Comparison of ENCODE assay signal across 23 cellular contexts in the genomic region with DNA sequence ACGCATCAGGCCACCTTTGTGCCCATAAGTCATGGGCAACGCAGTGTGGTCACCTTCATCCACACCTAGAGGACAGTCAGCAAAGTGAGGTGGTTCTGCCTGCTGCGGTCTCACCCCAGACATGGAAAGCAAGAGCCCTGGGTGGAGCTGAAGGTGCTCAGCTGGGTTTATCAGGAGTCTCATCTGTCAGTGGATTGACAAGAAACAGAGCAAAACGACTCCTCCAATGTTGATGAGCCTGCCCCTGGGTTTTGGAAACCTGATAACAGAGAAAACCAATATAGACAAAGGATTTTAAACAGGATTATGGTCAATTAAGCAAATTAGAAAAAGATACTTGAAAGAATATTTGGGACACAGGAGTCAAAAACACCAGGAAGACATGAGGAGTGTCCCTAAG.
DNase-seq lines count a peak whose midpoint lies in the region; ATAC-seq and TF ChIP-seq lines count a peak whose summit lies in the region.
"Had no signal": no experiment of that assay in that cellular context is flagged by ENCODE, and none has a peak within 500 bp of the region (broad histone marks: within the 10 kb centered on the region; RNA-seq: fewer than 3 reads in every experiment).

No MANE protein-coding gene starts in this region.

- H3K9ac ChIP-seq in BLaER1 treated with 17β-estradiol and CSF1 and Interleukin-3, amounts not matched to agents 10 nM and 100 nM = no peak overlapping the region
- H3K9ac ChIP-seq in mesendoderm (ENCODE audit: low read length) = no peak overlapping the region
- H3K9ac ChIP-seq: GM23248 had no signal

- no peak overlapping the region for H3K18ac ChIP-seq in mesendoderm (ENCODE audit: low read length)

- intact Hi-C loops in OCI-LY7 (cut with micrococcal nuclease; ENCODE audit: unreplicated experiment) = no loop called here

- BruUV-seq in OCI-LY7 (replicated peaks; lab: Mats Ljungman, UMichigan) = no TSS peak

- H2AK5ac ChIP-seq in mesendoderm (ENCODE audit: low read length) = no peak overlapping the region

- CTCF ChIA-PET in OCI-LY7 (lab: Charles Lee; ENCODE audit: unreplicated experiment) = interaction anchor here (0.6 kb wide), 1 partner anchor 10 kb away, joined by 3 read pairs; no protein-coding TSS in a partner anchor
- CTCF ChIA-PET in CD8-positive, alpha-beta memory T cell (lab: Charles Lee) = interaction anchor here (1.6 to 4.9 kb wide), 2 partner anchors 8 to 10 kb away, joined by 4 to 22 read pairs; no protein-coding TSS in a partner anchor

- H3K4me3 Mint-ChIP-seq in CD8-positive, alpha-beta memory T cell = no peak overlapping the region
- H3K4me3 Mint-ChIP-seq: B cell, H9 had no signal

- H3K9me2 ChIP-seq in OCI-LY7 (ENCODE audit: insufficient read depth, low read length) = no peaks in the 10 kb centered on the region

- H3K56ac ChIP-seq in mesendoderm (ENCODE audit: low read length) = peak overlapping the region; percentile 62

- H3K4me1 Mint-ChIP-seq in CD8-positive, alpha-beta memory T cell = peaks cover 15 to 21% (median 21%) of the 10 kb centered on the region in 3 donors

- POLR2A ChIA-PET in OCI-LY7 (lab: Charles Lee) = interaction anchor here (0.8 kb wide), 1 partner anchor 14 kb away, joined by 4 read pairs; no protein-coding TSS in a partner anchor
- POLR2A ChIA-PET in CD8-positive, alpha-beta memory T cell (lab: Charles Lee) = no interaction called here

- H3K36me3 ChIP-seq in BLaER1 treated with 17β-estradiol and CSF1 and Interleukin-3, amounts not matched to agents 10 nM and 100 nM = no peaks in the 10 kb centered on the region
- H3K36me3 ChIP-seq in OCI-LY7 (ENCODE audit: insufficient read depth, low read length) = no peaks in the 10 kb centered on the region
- H3K36me3 ChIP-seq in mesendoderm (ENCODE audit: control insufficient read depth, insufficient read depth, low read length) = no peaks in the 10 kb centered on the region
- no peaks in the 10 kb centered on the region for H3K36me3 ChIP-seq in CD8-positive, alpha-beta memory T cell (ENCODE audit: insufficient read depth, low read length)

- H2BK5ac ChIP-seq in mesendoderm (ENCODE audit: low read length) = no peak overlapping the region

- no peaks in the 10 kb centered on the region for H3K27me3 Mint-ChIP-seq in CD8-positive, alpha-beta memory T cell

- H4K5ac ChIP-seq in mesendoderm (ENCODE audit: low read length) = no peak overlapping the region

- H3K9me3 Mint-ChIP-seq in CD8-positive, alpha-beta memory T cell = no peaks in the 10 kb centered on the region
- H3K9me3 Mint-ChIP-seq: CD4-positive, CD25-positive, alpha-beta regulatory T cell; H9 had no signal

- no peak overlapping the region for H2AFZ ChIP-seq in OCI-LY7 (ENCODE audit: low read length)
- H2AFZ ChIP-seq: GM23248 had no signal

- H3K9me3 ChIP-seq in BLaER1 treated with 17β-estradiol and CSF1 and Interleukin-3, amounts not matched to agents 10 nM and 100 nM (replicated peaks in 1 of 11) = no peaks in the 10 kb centered on the region
- H3K9me3 ChIP-seq in OCI-LY7 (ENCODE audit: low read length) = no peaks in the 10 kb centered on the region
- H3K9me3 ChIP-seq in CD8-positive, alpha-beta memory T cell (ENCODE audit: low read length) = no peaks in the 10 kb centered on the region
- H3K9me3 ChIP-seq: A549 had no signal

- H3K4ac ChIP-seq in mesendoderm (ENCODE audit: low read depth, low read length) = no peak overlapping the region

- no peak for TF ChIP-seq CTCF in OCI-LY7 (conservative IDR thresholded peaks at IDR 0.05; ENCODE audit: low read length)

- H2BK15ac ChIP-seq in mesendoderm (replicated peaks; ENCODE audit: low read depth) = no peak overlapping the region

- H3K79me2 ChIP-seq in OCI-LY7 (ENCODE audit: insufficient read depth, low read depth, low read length) (no peaks in the 10 kb centered on the region), mesendoderm (ENCODE audit: control insufficient read depth, insufficient read depth, low read length) (no peaks in the 10 kb centered on the region)

- no peaks in the 10 kb centered on the region; a peak in 1 of 22 replicates for H4K20me1 ChIP-seq in BLaER1 treated with 17β-estradiol and CSF1 and Interleukin-3, amounts not matched to agents 10 nM and 100 nM
- H4K20me1 ChIP-seq in OCI-LY7 (ENCODE audit: insufficient read depth, low read length) = no peaks in the 10 kb centered on the region

- H4K8ac ChIP-seq in mesendoderm (ENCODE audit: low read depth, low read length) = no peak overlapping the region

- H3K36me3 Mint-ChIP-seq in CD8-positive, alpha-beta memory T cell = no peaks in the 10 kb centered on the region

- peak overlapping the region in 2 of 11 experiments; percentile 15 to 47; a peak in 2 of 22 replicates for H3K27ac ChIP-seq in BLaER1 treated with 17β-estradiol and CSF1 and Interleukin-3, amounts not matched to agents 10 nM and 100 nM
- H3K27ac ChIP-seq in OCI-LY7 (ENCODE audit: low read depth, low read length, poor library complexity, severe bottlenecking) (no peak overlapping the region), mesendoderm (ENCODE audit: low read depth, low read length) (no peak overlapping the region)
- no peak overlapping the region for H3K27ac ChIP-seq in CD8-positive, alpha-beta memory T cell (ENCODE audit: low read depth, low read length)
- H3K27ac ChIP-seq: A549, GM23248, HL-60, SK-N-MC had no signal

- H3K23ac ChIP-seq in mesendoderm (ENCODE audit: low read length) = no peak overlapping the region

- H3K4me2 ChIP-seq in BLaER1 treated with 17β-estradiol and CSF1 and Interleukin-3, amounts not matched to agents 10 nM and 100 nM = peak overlapping the region; percentile 72 to 94 (median 88); a peak in 21 of 22 replicates
- H3K4me2 ChIP-seq in OCI-LY7 (ENCODE audit: low read length) (peak overlapping the region; percentile 50; the same call in 1 of the 2 replicates), mesendoderm (ENCODE audit: low read length) (no peak overlapping the region)
- H3K4me2 ChIP-seq: A549 had no signal

- peak overlapping the region in 2 of 8 donors; percentile 22 to 67 for H3K27ac Mint-ChIP-seq in CD8-positive, alpha-beta memory T cell
- H3K27ac Mint-ChIP-seq: B cell, H9 had no signal

- ATAC-seq in GM19395 (IDR thresholded peaks at IDR 0.05; ENCODE audit: unreplicated experiment) (peak; percentile 6), HG03565 (IDR thresholded peaks at IDR 0.05; ENCODE audit: unreplicated experiment) (no peak)
- ATAC-seq: A549, HepG2, PC-3 had no signal

- no peaks in the 10 kb centered on the region for H3K27me3 ChIP-seq in BLaER1 treated with 17β-estradiol and CSF1 and Interleukin-3, amounts not matched to agents 10 nM and 100 nM
- no peaks in the 10 kb centered on the region for H3K27me3 ChIP-seq in mesendoderm (ENCODE audit: insufficient read depth, low read length, poor library complexity)
- H3K27me3 ChIP-seq in CD8-positive, alpha-beta memory T cell (ENCODE audit: insufficient read depth, low read length, poor library complexity, severe bottlenecking) = no peaks in the 10 kb centered on the region

- DNase-seq in OCI-LY7 (ENCODE audit: low spot score) = no peak
- DNase-seq in mesendoderm = no peak
- no peak for DNase-seq in CD8-positive, alpha-beta memory T cell
- DNase-seq in T1000 (lab: John Stamatoyannopoulos, UW) = no peak
- DNase-seq: CD4-positive, CD25-positive, alpha-beta regulatory T cell; GM23248; H9; KBM-7; NCI-H1092 treated with DMSO at 0.1 percent for 48 hours; NCI-H1436 treated with DMSO at 0.1 percent for 48 hours; NCI-H1930; NCI-H226; NCI-H774; PC-3; Right ventricle myocardium superior had no signal

- H2BK120ac ChIP-seq in mesendoderm (ENCODE audit: low read depth, low read length) = no peak overlapping the region

- H3K4me3 ChIP-seq in BLaER1 treated with 17β-estradiol and CSF1 and Interleukin-3, amounts not matched to agents 10 nM and 100 nM = no peak overlapping the region
- H3K4me3 ChIP-seq in OCI-LY7 (ENCODE audit: low read depth, low read length, poor library complexity, severe bottlenecking) (no peak overlapping the region), mesendoderm (ENCODE audit: low read length) (no peak overlapping the region)
- no peak overlapping the region for H3K4me3 ChIP-seq in CD8-positive, alpha-beta memory T cell (ENCODE audit: low read length)
- H3K4me3 ChIP-seq: A549, GM23248, SK-N-MC had no signal

- WGBS in mesendoderm (ENCODE audit: extremely low coverage, insufficient coverage, low lambda C conversion rate) = no CpG with 5 or more reads among the region's 4 CpGs

- H3K4me1 ChIP-seq in BLaER1 treated with 17β-estradiol and CSF1 and Interleukin-3, amounts not matched to agents 10 nM and 100 nM = peaks cover 39 to 51% (median 48%) of the 10 kb centered on the region in 10 experiments
- H3K4me1 ChIP-seq in OCI-LY7 (ENCODE audit: insufficient read depth, low read length, poor library complexity, severe bottlenecking) = peaks cover 21% of the 10 kb centered on the region
- no peaks in the 10 kb centered on the region for H3K4me1 ChIP-seq in mesendoderm (ENCODE audit: control insufficient read depth, low read depth, low read length)
- peaks cover 14% of the 10 kb centered on the region for H3K4me1 ChIP-seq in CD8-positive, alpha-beta memory T cell (ENCODE audit: insufficient read depth, low read length)
- H3K4me1 ChIP-seq: A549 had no signal

- no peaks in the 10 kb centered on the region for H3K79me1 ChIP-seq in mesendoderm (ENCODE audit: low read length)
